8 cellular contexts compared by ENCODE assay signal in the genomic region with DNA sequence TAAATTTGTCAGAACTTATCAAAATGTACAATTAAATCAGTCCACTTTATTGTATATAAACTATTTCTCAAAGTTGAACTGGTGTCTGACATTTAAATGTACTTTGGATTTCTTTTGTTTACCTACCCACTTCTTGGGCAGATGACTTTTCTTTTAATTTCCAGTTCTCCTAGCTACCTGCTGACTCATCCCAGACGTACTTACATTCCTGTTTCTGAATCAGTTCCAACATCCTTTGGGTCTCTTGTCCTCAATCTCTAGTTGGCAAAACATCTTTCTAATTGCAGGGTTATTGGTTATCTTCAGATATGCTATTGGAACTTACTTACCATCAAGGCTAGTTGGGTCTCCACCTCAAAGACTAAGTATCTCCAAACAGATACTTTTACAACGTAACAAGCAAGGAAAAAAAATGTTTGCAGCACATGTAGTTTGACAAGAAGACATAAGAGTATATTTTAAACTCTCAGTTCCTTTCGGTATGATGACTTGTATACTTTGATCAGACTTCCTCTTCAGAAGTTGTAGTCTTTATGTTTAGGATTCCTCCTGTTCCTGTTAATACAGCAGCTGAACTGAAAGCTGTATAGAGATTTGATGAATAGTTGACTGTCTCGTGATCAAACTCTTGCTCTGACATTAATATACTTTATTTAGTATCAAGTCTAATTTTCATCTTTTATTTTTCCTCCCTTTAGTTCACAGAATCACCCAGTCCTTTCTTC. TPM values are rescaled to one million over a fixed set of nuclear protein-coding genes. Genes with fewer than 3 reads are reported as not detected.
DNase-seq lines count a peak whose midpoint lies in the region; ATAC-seq, FAIRE-seq and TF ChIP-seq lines count a peak whose summit lies in the region.

No MANE protein-coding gene starts in this region.

- TF ChIP-seq CTCF in IMR-90 (conservative IDR thresholded peaks at IDR 0.05; ENCODE audit: low read depth, low read length): no peak
- no peak for TF ChIP-seq CTCF in astrocyte (IDR thresholded peaks at IDR 0.05; ENCODE audit: insufficient read depth, low read depth, low read length)

- H3K9ac ChIP-seq in IMR-90 (ENCODE audit: low read depth, low read length) (no peak overlapping the region), astrocyte (ENCODE audit: low read length) (peak overlapping the region; percentile 34)

- peak overlapping the region; percentile 32 for H2BK120ac ChIP-seq in IMR-90 (ENCODE audit: low read depth, low read length)

- H3K27me3 ChIP-seq in IMR-90 (ENCODE audit: control insufficient read depth, insufficient read depth, low read length) (no peaks in the 10 kb centered on the region), astrocyte (ENCODE audit: insufficient read depth, low read length) (no peaks in the 10 kb centered on the region)
- H3K27me3 ChIP-seq in naive thymus-derived CD4-positive, alpha-beta T cell (ENCODE audit: control insufficient read depth in 2 of 2, insufficient read depth in 2 of 2, low read length in 2 of 2): no peaks in the 10 kb centered on the region

- peak; percentile 68 for FAIRE-seq in astrocyte (lab: Jason Lieb, UNC)

- peaks cover 15% of the 10 kb centered on the region for H3K36me3 Mint-ChIP-seq in astrocyte (ENCODE audit: low read depth, unreplicated experiment)
- H3K36me3 Mint-ChIP-seq in naive thymus-derived CD4-positive, alpha-beta T cell: peaks cover 0 to 8% (median 0%) of the 10 kb centered on the region in 5 donors

- WGBS in IMR-90 (ENCODE audit: extremely low coverage in 2 of 2, insufficient read length in 1 of 2), 2 experiments: no CpG with 5 or more reads among the region's 4 CpGs

- no peak overlapping the region for H2AFZ ChIP-seq in IMR-90 (replicated peaks; ENCODE audit: low read length, poor library complexity)
- H2AFZ ChIP-seq in astrocyte (ENCODE audit: low read depth, low read length): no peak overlapping the region

- H4K91ac ChIP-seq in IMR-90 (ENCODE audit: insufficient read depth, low read depth, low read length): no peak overlapping the region

- in situ Hi-C loops in IMR-90 (cut with MboI; ENCODE audit: low sequenced_read_pairs): no loop called here

- H3K79me1 ChIP-seq in IMR-90 (ENCODE audit: low read depth in 1 of 2, low read length in 2 of 2): peaks cover 34 to 78% of the 10 kb centered on the region in 2 experiments

- H3K27ac ChIP-seq in IMR-90 (ENCODE audit: insufficient read depth, low read length): no peak overlapping the region
- H3K27ac ChIP-seq in astrocyte (ENCODE audit: low read depth, low read length): peak overlapping the region; percentile 77
- H3K27ac ChIP-seq in naive thymus-derived CD4-positive, alpha-beta T cell (ENCODE audit: low read depth, low read length): peak overlapping the region; percentile 55

- intact Hi-C loops in IMR-90 (cut with micrococcal nuclease): loop anchor here (5.0 kb wide), 1 partner anchor 41 kb away; a partner anchor contains a TSS
- intact Hi-C loops in naive thymus-derived CD4-positive, alpha-beta T cell (cut with micrococcal nuclease): loop anchor here in 1 of 2 donors (1.0 kb wide), 1 partner anchor 9 kb away; no protein-coding TSS in a partner anchor

- no peak for TF ChIP-seq RAD21 in IMR-90 (IDR thresholded peaks at IDR 0.05; ENCODE audit: low read length)

- H4K5ac ChIP-seq in IMR-90 (ENCODE audit: low read depth, low read length): peak overlapping the region; percentile 45; the same call in 1 of the 2 replicates

- H2AK9ac ChIP-seq in IMR-90 (replicated peaks; ENCODE audit: low read depth, low read length, poor library complexity): no peak overlapping the region

- no peak overlapping the region for H3K56ac ChIP-seq in IMR-90 (ENCODE audit: extremely low read depth, insufficient read depth, low read length)

- 0 out of 2 replicates have a peak overlapping the region, but pooled peaks have one; percentile 12 for H3K14ac ChIP-seq in IMR-90 (replicated peaks; ENCODE audit: low read depth, low read length)

- POLR2A ChIA-PET in IMR-90 (lab: Charles Lee; ENCODE audit: unreplicated experiment): no interaction called here
- POLR2A ChIA-PET in naive thymus-derived CD4-positive, alpha-beta T cell (lab: Charles Lee): interaction anchor here (0.7 to 4.7 kb wide), 10 partner anchors 11 to 1193 kb away, joined by 3 to 34 read pairs (median 4); no protein-coding TSS in a partner anchor

- dilution Hi-C loops in IMR-90 (cut with HindIII; ENCODE audit: low sequenced_read_pairs, unreplicated experiment): no loop called here

- peak overlapping the region; percentile 29 for H3K4me3 Mint-ChIP-seq in astrocyte (ENCODE audit: unreplicated experiment)
- peak overlapping the region; percentile 59 to 81 (median 73) for H3K4me3 Mint-ChIP-seq in naive thymus-derived CD4-positive, alpha-beta T cell

- H2BK5ac ChIP-seq in IMR-90 (ENCODE audit: low read depth, low read length, poor library complexity, severe bottlenecking): peak overlapping the region; percentile 86

- no peak overlapping the region; a peak in 2 of 4 replicates for H4K8ac ChIP-seq in IMR-90 (ENCODE audit: low read depth in 2 of 2, low read length in 2 of 2)

- H4K20me1 ChIP-seq in IMR-90 (ENCODE audit: insufficient read depth, low read length) (peaks cover 13% of the 10 kb centered on the region; the same call in 1 of the 2 replicates), astrocyte (ENCODE audit: insufficient read depth, low read length) (no peaks in the 10 kb centered on the region)

- H3K9me3 Mint-ChIP-seq in astrocyte (ENCODE audit: unreplicated experiment): no peaks in the 10 kb centered on the region
- no peaks in the 10 kb centered on the region for H3K9me3 Mint-ChIP-seq in naive thymus-derived CD4-positive, alpha-beta T cell

- H3K79me2 ChIP-seq in astrocyte (ENCODE audit: insufficient read depth, low read length): peaks cover 76% of the 10 kb centered on the region

- H2BK15ac ChIP-seq in IMR-90 (ENCODE audit: low read depth, low read length): 0 out of 3 replicates have a peak overlapping the region, but pooled peaks have one; percentile 22

- H3K4me1 ChIP-seq in IMR-90 (ENCODE audit: control insufficient read depth, insufficient read depth, low read length) (peaks cover 17% of the 10 kb centered on the region), astrocyte (ENCODE audit: insufficient read depth, low read length) (peaks cover 52% of the 10 kb centered on the region)
- H3K4me1 ChIP-seq in naive thymus-derived CD4-positive, alpha-beta T cell (ENCODE audit: control insufficient read depth in 2 of 2, insufficient read depth in 2 of 2, low read length in 2 of 2): peaks cover 74 to 89% of the 10 kb centered on the region in 2 donors

- H3K4me3 ChIP-seq in IMR-90 (ENCODE audit: insufficient read depth, low read depth, low read length) (no peak overlapping the region), astrocyte (ENCODE audit: insufficient read depth, low read depth, low read length) (peak overlapping the region; percentile 3)
- no peak overlapping the region for H3K4me3 ChIP-seq in naive thymus-derived CD4-positive, alpha-beta T cell (ENCODE audit: low read length)

- H2BK20ac ChIP-seq in IMR-90 (ENCODE audit: low read depth, low read length): peak overlapping the region; percentile 29; the same call in 1 of the 2 replicates

- H3K18ac ChIP-seq in IMR-90 (ENCODE audit: low read depth, low read length): peak overlapping the region; percentile 73; the same call in 1 of the 2 replicates

- DNase-seq in COLO829 (ENCODE audit: low spot score) (peak; percentile 45), IMR-90 (peak; percentile 90), astrocyte (ENCODE audit: low read depth) (peak; percentile 89), NCI-H748 treated with DMSO at 0.1 percent for 48 hours (lab: John Stamatoyannopoulos, UW) (no peak)
- peak in 3 of 9 donors; percentile 18 to 40 (median 37) for DNase-seq in naive thymus-derived CD4-positive, alpha-beta T cell
- no peak for DNase-seq in stimulated activated CD4-positive, alpha-beta T cell treated with anti-CD3 and anti-CD28 coated beads, Interleukin-4, amount 100 ng/mL, for 4 hours

- H2AK5ac ChIP-seq in IMR-90 (ENCODE audit: low read depth, low read length): no peak overlapping the region

- H3K9me3 ChIP-seq in IMR-90 (ENCODE audit: control insufficient read depth, insufficient read depth, low read length): no peaks in the 10 kb centered on the region
- no peaks in the 10 kb centered on the region for H3K9me3 ChIP-seq in astrocyte (ENCODE audit: insufficient read depth, low read depth, low read length)
- H3K9me3 ChIP-seq in naive thymus-derived CD4-positive, alpha-beta T cell (ENCODE audit: control insufficient read depth in 2 of 3, low read length in 3 of 3): no peaks in the 10 kb centered on the region

- peak overlapping the region; percentile 95; the same call in 1 of the 2 replicates for H3K4me2 ChIP-seq in IMR-90 (ENCODE audit: low read depth, low read length)
- peak overlapping the region; percentile 72 for H3K4me2 ChIP-seq in astrocyte (ENCODE audit: low read length)

- BruUV-seq in IMR-90 (replicated peaks; lab: Mats Ljungman, UMichigan): no TSS peak

- H3K4ac ChIP-seq in IMR-90 (ENCODE audit: low read depth, low read length): peak overlapping the region; percentile 37; the same call in 1 of the 2 replicates

- peaks cover 17% of the 10 kb centered on the region for H3K9me1 ChIP-seq in IMR-90 (ENCODE audit: insufficient read depth, low read length)

- H3K23ac ChIP-seq in IMR-90 (ENCODE audit: low read depth, low read length): peak overlapping the region; percentile 55; the same call in 1 of the 2 replicates

- peak overlapping the region; percentile 96 for H3K27ac Mint-ChIP-seq in astrocyte (ENCODE audit: unreplicated experiment)
- peak overlapping the region; percentile 80 to 95 (median 90) for H3K27ac Mint-ChIP-seq in naive thymus-derived CD4-positive, alpha-beta T cell

- H3K27me3 Mint-ChIP-seq in astrocyte (ENCODE audit: low read depth, unreplicated experiment): no peaks in the 10 kb centered on the region
- H3K27me3 Mint-ChIP-seq in naive thymus-derived CD4-positive, alpha-beta T cell: no peaks in the 10 kb centered on the region

- peaks cover 60% of the 10 kb centered on the region for H3K4me1 Mint-ChIP-seq in astrocyte (ENCODE audit: low read depth, unreplicated experiment)
- peaks cover 74 to 100% (median 90%) of the 10 kb centered on the region in 7 donors for H3K4me1 Mint-ChIP-seq in naive thymus-derived CD4-positive, alpha-beta T cell

- ATAC-seq in IMR-90 (ENCODE audit: low read depth) (peak; percentile 41), HG02642 (IDR thresholded peaks at IDR 0.05; ENCODE audit: poor library complexity, unreplicated experiment) (no peak), HG02884 (IDR thresholded peaks at IDR 0.05; ENCODE audit: unreplicated experiment) (no peak)
- peak; percentile 55 for ATAC-seq in naive thymus-derived CD4-positive, alpha-beta T cell

- H3K36me3 ChIP-seq in IMR-90 (ENCODE audit: control insufficient read depth, insufficient read depth, low read length) (no peaks in the 10 kb centered on the region), astrocyte (ENCODE audit: insufficient read depth, low read length) (no peaks in the 10 kb centered on the region)
- no peaks in the 10 kb centered on the region for H3K36me3 ChIP-seq in naive thymus-derived CD4-positive, alpha-beta T cell (ENCODE audit: control insufficient read depth in 2 of 3, insufficient read depth in 3 of 3, low read length in 3 of 3)

- CTCF ChIA-PET in IMR-90 (lab: Yijun Ruan, JAX): interaction anchor here (0.7 to 1.0 kb wide), 2 partner anchors 57 to 124 kb away, joined by 3 to 5 read pairs; no protein-coding TSS in a partner anchor
- CTCF ChIA-PET in naive thymus-derived CD4-positive, alpha-beta T cell (lab: Charles Lee): interaction anchor here (0.6 to 4.4 kb wide), 4 partner anchors 33 to 498 kb away, joined by 3 to 28 read pairs (median 4); a partner anchor contains a TSS

- TF ChIP-seq POLR2A in IMR-90 (IDR thresholded peaks at IDR 0.05; ENCODE audit: low read depth, low read length): no peak

RNA-seq across cellular contexts. Expression of a gene that starts 43.2 kb away (rescaled TPM):
- total RNA-seq in IMR-90 (2012; rRNA removed): 7.3 and 8.6 TPM in 2 replicates
- polyA plus RNA-seq in IMR-90 (2012; rRNA removed): 29.0 and 32.0 TPM in 2 replicates
- polyA plus RNA-seq in IMR-90 (2012; cell fraction: cytosol; rRNA removed): 22.7 and 37.8 TPM in 2 replicates
- 54.0 and 75.8 TPM in 2 replicates for polyA plus RNA-seq in IMR-90 (2012; cell fraction: nucleus; rRNA removed; ENCODE audit: low replicate concordance)
- 86.0 and 86.9 TPM in 2 replicates for total RNA-seq in astrocyte
- total RNA-seq in naive thymus-derived CD4-positive, alpha-beta T cell: 100 to 1,000 TPM; 100 to 314 (median 252) TPM
- 100 to 1,000 TPM in 1 of 2 donors, 10 to 100 TPM in 1; 48.0 to 116 TPM for polyA plus RNA-seq in naive thymus-derived CD4-positive, alpha-beta T cell

Comparison
In these comparisons a context has a peak if more than half of its experiments do, and no peak if none do; other contexts are left out.
1. DNase-seq: peak in COLO829 (single experiment), IMR-90 (single experiment) and astrocyte (single experiment); none in stimulated activated CD4-positive, alpha-beta T cell treated with anti-CD3 and anti-CD28 coated beads, Interleukin-4, amount 100 ng/mL, for 4 hours (0 of 2) and NCI-H748 treated with DMSO at 0.1 percent for 48 hours (single experiment).
2. ATAC-seq: peak in IMR-90 (single experiment) and naive thymus-derived CD4-positive, alpha-beta T cell (single experiment); none in HG02642 (single experiment) and HG02884 (single experiment).